ENCODE assay signal across 12 cellular contexts in the genomic region with DNA sequence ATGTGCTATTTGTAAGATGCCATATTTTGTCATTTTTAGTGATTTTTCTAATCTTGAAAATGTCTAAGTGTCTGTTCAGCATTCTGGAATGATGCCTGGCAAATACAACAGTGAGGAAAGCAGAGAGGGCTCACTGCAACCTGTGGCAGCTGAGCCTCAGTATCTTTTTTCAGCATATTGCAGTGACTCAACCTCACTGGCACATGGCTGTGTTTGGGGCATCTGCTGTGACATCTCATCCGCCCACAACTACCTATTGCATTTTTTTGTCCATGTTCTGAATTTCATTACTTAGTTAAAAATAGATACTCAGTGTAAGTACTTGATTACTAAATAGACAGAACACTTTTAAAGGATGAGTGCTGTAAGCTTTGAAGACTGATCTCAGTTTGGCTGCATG. TPM values are rescaled to one million over a fixed set of nuclear protein-coding genes. Genes with fewer than 3 reads are reported as not detected.
DNase-seq lines count a peak whose midpoint lies in the region; ATAC-seq and TF ChIP-seq lines count a peak whose summit lies in the region.
"Had no signal": no experiment of that assay in that cellular context is flagged by ENCODE, and none has a peak within 500 bp of the region (broad histone marks: within the 10 kb centered on the region; RNA-seq: fewer than 3 reads in every experiment).

No MANE protein-coding gene starts in this region.

- H4K20me1 ChIP-seq in GM23338 (replicated peaks; ENCODE audit: insufficient read depth), result no peaks in the 10 kb centered on the region

- H3K4me3 ChIP-seq in gastrocnemius medialis, result no peak overlapping the region
- no peak overlapping the region for H3K4me3 ChIP-seq in GM23338

- no peaks in the 10 kb centered on the region; the same call in 1 of the 2 replicates for H3K9me2 ChIP-seq in GM23338 (ENCODE audit: insufficient read depth)

- intact Hi-C loops in activated T-helper 2 cell treated with anti-CD3 and anti-CD28 coated beads, Interferon-gamma antibody, Interleukin-2, Interleukin-4, amounts not matched to agents 10 μg/mL and 5 μg/mL and 100 μg/mL, durations not matched to agents 14 hours and 24 hours and 36 hours (cut with micrococcal nuclease), result loop anchor here (5.0 kb wide), 1 partner anchor 76 kb away; no protein-coding TSS in a partner anchor
- intact Hi-C loops in gastrocnemius medialis (cut with DNase I; ENCODE audit: low total_unique reads), result loop anchor here (5.0 kb wide), 2 partner anchors 76 to 431 kb away; no protein-coding TSS in a partner anchor

- TF ChIP-seq CTCF in gastrocnemius medialis (IDR thresholded peaks at IDR 0.05 in 4 of 5, conservative IDR thresholded peaks at IDR 0.05 in 1 of 5), result no peak
- TF ChIP-seq CTCF in GM23338 (conservative IDR thresholded peaks at IDR 0.05; ENCODE audit: low read depth in 2 of 2), result no peak

- DNase-seq in CD1c-positive myeloid dendritic cell (ENCODE audit: extremely low spot score) (peak; percentile 16), HUDEP-2 (lab: John Stamatoyannopoulos, UW; ENCODE audit: unreplicated experiment in 76 of 76) (peak in 50 of 76 experiments; percentile 2 to 74 (median 32)), gastrocnemius medialis (peak; percentile 80 to 88), ecto neural progenitor cell (ENCODE audit: low spot score) (no peak), GM23338 (ENCODE audit: low spot score) (no peak)
- no peak for DNase-seq in activated T-helper 2 cell treated with anti-CD3 and anti-CD28 coated beads, Interferon-gamma antibody, Interleukin-2, Interleukin-4, amounts not matched to agents 10 μg/mL and 5 μg/mL and 100 μg/mL, durations not matched to agents 14 hours and 24 hours and 36 hours (ENCODE audit: low spot score)
- DNase-seq: activated B cell treated with CpG ODN at 0.5 μM for 24 hours, Kasumi-1, NCI-H226, SHP77 treated with DMSO at 0.1 percent for 48 hours had no signal

- no peaks in the 10 kb centered on the region for H3K9me3 ChIP-seq in gastrocnemius medialis

- H3F3A ChIP-seq in GM23338 (replicated peaks; ENCODE audit: low read depth), result no peaks in the 10 kb centered on the region

- H3K4me1 ChIP-seq in gastrocnemius medialis (peaks cover 30 to 37% of the 10 kb centered on the region in 2 donors), GM23338 (ENCODE audit: insufficient read depth) (no peaks in the 10 kb centered on the region)

- peaks cover 79% of the 10 kb centered on the region for H3K36me3 Mint-ChIP-seq in activated T-helper 2 cell treated with anti-CD3 and anti-CD28 coated beads, Interferon-gamma antibody, Interleukin-2, Interleukin-4, amounts not matched to agents 10 μg/mL and 5 μg/mL and 100 μg/mL, durations not matched to agents 14 hours and 24 hours and 36 hours (ENCODE audit: low read depth)
- no peaks in the 10 kb centered on the region for H3K36me3 Mint-ChIP-seq in GM23338 (ENCODE audit: low read depth)

- H3K79me2 ChIP-seq in GM23338 (replicated peaks; ENCODE audit: insufficient read depth), result no peaks in the 10 kb centered on the region

- no peak overlapping the region for H2AFZ ChIP-seq in GM23338

- peak overlapping the region; percentile 81 for H3K27ac Mint-ChIP-seq in activated T-helper 2 cell treated with anti-CD3 and anti-CD28 coated beads, Interferon-gamma antibody, Interleukin-2, Interleukin-4, amounts not matched to agents 10 μg/mL and 5 μg/mL and 100 μg/mL, durations not matched to agents 14 hours and 24 hours and 36 hours
- H3K27ac Mint-ChIP-seq in GM23338, result no peak overlapping the region
- H3K27ac Mint-ChIP-seq: activated B cell treated with CpG ODN at 0.5 μM for 24 hours had no signal

- H3K36me3 ChIP-seq in gastrocnemius medialis, result peaks cover 0 to 7% of the 10 kb centered on the region in 2 donors
- H3K36me3 ChIP-seq in GM23338 (ENCODE audit: insufficient read depth), result no peaks in the 10 kb centered on the region

- in situ Hi-C loops in gastrocnemius medialis (cut with MboI; ENCODE audit: low sequenced_read_pairs in 4 of 4), result no loop called here

- H3K27ac ChIP-seq in gastrocnemius medialis, result peak overlapping the region; percentile 74 to 86 (median 80)
- H3K27ac ChIP-seq in GM23338 (ENCODE audit: low read depth), result no peak overlapping the region

- peaks cover 73% of the 10 kb centered on the region for H3K4me1 Mint-ChIP-seq in activated T-helper 2 cell treated with anti-CD3 and anti-CD28 coated beads, Interferon-gamma antibody, Interleukin-2, Interleukin-4, amounts not matched to agents 10 μg/mL and 5 μg/mL and 100 μg/mL, durations not matched to agents 14 hours and 24 hours and 36 hours (ENCODE audit: low read depth)
- no peaks in the 10 kb centered on the region for H3K4me1 Mint-ChIP-seq in GM23338

- no peak overlapping the region for H3K4me2 ChIP-seq in GM23338

- no peak overlapping the region for H3K4me3 Mint-ChIP-seq in activated T-helper 2 cell treated with anti-CD3 and anti-CD28 coated beads, Interferon-gamma antibody, Interleukin-2, Interleukin-4, amounts not matched to agents 10 μg/mL and 5 μg/mL and 100 μg/mL, durations not matched to agents 14 hours and 24 hours and 36 hours (ENCODE audit: low read depth)
- no peak overlapping the region for H3K4me3 Mint-ChIP-seq in GM23338
- H3K4me3 Mint-ChIP-seq: activated B cell treated with CpG ODN at 0.5 μM for 24 hours had no signal

- peak; percentile 97 to 98 for ATAC-seq in gastrocnemius medialis
- ATAC-seq in esophagus mucosa, result no peak
- ATAC-seq in GM23338, result no peak
- no peak for ATAC-seq in HG03095 (IDR thresholded peaks at IDR 0.05; ENCODE audit: unreplicated experiment)

- TF ChIP-seq POLR2A in gastrocnemius medialis (IDR thresholded peaks at IDR 0.05), result no peak

- H3K27me3 Mint-ChIP-seq in activated T-helper 2 cell treated with anti-CD3 and anti-CD28 coated beads, Interferon-gamma antibody, Interleukin-2, Interleukin-4, amounts not matched to agents 10 μg/mL and 5 μg/mL and 100 μg/mL, durations not matched to agents 14 hours and 24 hours and 36 hours (ENCODE audit: low read depth), result no peaks in the 10 kb centered on the region
- H3K27me3 Mint-ChIP-seq in GM23338 (ENCODE audit: insufficient read depth, low read depth, poor library complexity), result peaks cover 1% of the 10 kb centered on the region
- H3K27me3 Mint-ChIP-seq: activated B cell treated with CpG ODN at 0.5 μM for 24 hours had no signal

- peaks cover 4% of the 10 kb centered on the region for H3K9me3 Mint-ChIP-seq in activated T-helper 2 cell treated with anti-CD3 and anti-CD28 coated beads, Interferon-gamma antibody, Interleukin-2, Interleukin-4, amounts not matched to agents 10 μg/mL and 5 μg/mL and 100 μg/mL, durations not matched to agents 14 hours and 24 hours and 36 hours
- no peaks in the 10 kb centered on the region for H3K9me3 Mint-ChIP-seq in GM23338
- H3K9me3 Mint-ChIP-seq: activated B cell treated with CpG ODN at 0.5 μM for 24 hours had no signal

- H3K27me3 ChIP-seq in gastrocnemius medialis, result no peaks in the 10 kb centered on the region
- H3K27me3 ChIP-seq in GM23338 (ENCODE audit: insufficient read depth), result no peaks in the 10 kb centered on the region

TF ChIP-seq in GM23338, 12 proteins besides CTCF, POLR2A, EP300 and RAD21 (continues in another document):
- no peak for TF ChIP-seq NANOG (IDR thresholded peaks at IDR 0.05; ENCODE audit: borderline replicate concordance)
- no peak for TF ChIP-seq JUNB (IDR thresholded peaks at IDR 0.05; ENCODE audit: unreplicated experiment)
- TF ChIP-seq ZNF331 (CRISPR knock-in tag; IDR thresholded peaks at IDR 0.05; ENCODE audit: low read depth), result no peak
- TF ChIP-seq CREB1 (CRISPR knock-in tag; IDR thresholded peaks at IDR 0.05; ENCODE audit: low read depth), result no peak
- TF ChIP-seq, protein P1, sequence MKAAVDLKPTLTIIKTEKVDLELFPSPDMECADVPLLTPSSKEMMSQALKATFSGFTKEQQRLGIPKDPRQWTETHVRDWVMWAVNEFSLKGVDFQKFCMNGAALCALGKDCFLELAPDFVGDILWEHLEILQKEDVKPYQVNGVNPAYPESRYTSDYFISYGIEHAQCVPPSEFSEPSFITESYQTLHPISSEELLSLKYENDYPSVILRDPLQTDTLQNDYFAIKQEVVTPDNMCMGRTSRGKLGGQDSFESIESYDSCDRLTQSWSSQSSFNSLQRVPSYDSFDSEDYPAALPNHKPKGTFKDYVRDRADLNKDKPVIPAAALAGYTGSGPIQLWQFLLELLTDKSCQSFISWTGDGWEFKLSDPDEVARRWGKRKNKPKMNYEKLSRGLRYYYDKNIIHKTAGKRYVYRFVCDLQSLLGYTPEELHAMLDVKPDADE (IDR thresholded peaks at IDR 0.05), result no peak
- no peak for TF ChIP-seq ZNF114 (CRISPR knock-in tag; IDR thresholded peaks at IDR 0.05)
- TF ChIP-seq POLR2AphosphoS5 (IDR thresholded peaks at IDR 0.05; ENCODE audit: low read depth), result no peak
- TF ChIP-seq STAT1 (IDR thresholded peaks at IDR 0.05; ENCODE audit: unreplicated experiment), result no peak
- TF ChIP-seq EZH2 (IDR thresholded peaks at IDR 0.05; ENCODE audit: low read depth, unreplicated experiment), result no peak
- TF ChIP-seq EZH2phosphoT487 (IDR thresholded peaks at IDR 0.05; ENCODE audit: unreplicated experiment), result no peak

RNA-seq across cellular contexts. Expression of a gene that starts 10.7 kb away (rescaled TPM):
- 49.0 and 54.5 TPM in 2 replicates for total RNA-seq in activated T-helper 2 cell treated with anti-CD3 and anti-CD28 coated beads, Interferon-gamma antibody, Interleukin-2, Interleukin-4, amounts not matched to agents 10 μg/mL and 5 μg/mL and 100 μg/mL, durations not matched to agents 14 hours and 24 hours and 36 hours
- total RNA-seq in gastrocnemius medialis (10 to 100 TPM; 57.2 to 72.2 (median 67.5) TPM), esophagus mucosa (29.5 TPM)
- 21.5 and 27.9 TPM in 2 replicates for total RNA-seq in GM23338 (2014; rRNA removed; shearing (Covaris generic))
- 17.8 and 18.4 TPM in 2 replicates for polyA plus RNA-seq in GM23338 (2016; fragmentation: Nextera tagmentation; extraction: Ambion mirVana)

RNA-seq across cellular contexts. Expression of a gene that starts 11.0 kb away (rescaled TPM):
- total RNA-seq in activated T-helper 2 cell treated with anti-CD3 and anti-CD28 coated beads, Interferon-gamma antibody, Interleukin-2, Interleukin-4, amounts not matched to agents 10 μg/mL and 5 μg/mL and 100 μg/mL, durations not matched to agents 14 hours and 24 hours and 36 hours, result 1.8 and 3.0 TPM in 2 replicates
- total RNA-seq in gastrocnemius medialis (1 to 10 TPM in 3 of 4 donors, under 1 TPM in 1; 0.41 to 5.4 (median 3.0) TPM), esophagus mucosa (4.5 TPM)
- 0.54 and 1.5 TPM in 2 replicates for total RNA-seq in GM23338 (2014; rRNA removed; shearing (Covaris generic))
- polyA plus RNA-seq in GM23338 (2016; fragmentation: Nextera tagmentation; extraction: Ambion mirVana), result 1.3 and 1.5 TPM in 2 replicates

Comparison
In these comparisons a context has a peak if more than half of its experiments do, and no peak if none do; other contexts are left out.
1. DNase-seq: peak in CD1c-positive myeloid dendritic cell (single experiment), HUDEP-2 (50 of 76) and gastrocnemius medialis (2 of 2); none in activated T-helper 2 cell treated with anti-CD3 and anti-CD28 coated beads, Interferon-gamma antibody, Interleukin-2, Interleukin-4, amounts not matched to agents 10 μg/mL and 5 μg/mL and 100 μg/mL, durations not matched to agents 14 hours and 24 hours and 36 hours (single experiment), ecto neural progenitor cell (single experiment) and GM23338 (single experiment).
2. ATAC-seq: peak in gastrocnemius medialis (2 of 2); none in esophagus mucosa (single experiment), GM23338 (single experiment) and HG03095 (single experiment).